In genomic region chr2:1685957-1686783, GRCh38 we compare ENCODE assay signal across 12 cellular contexts. TPM values are rescaled to one million over a fixed set of nuclear protein-coding genes. Genes with fewer than 3 reads are reported as not detected.
DNase-seq lines count a peak whose midpoint lies in the region; ATAC-seq, FAIRE-seq and TF ChIP-seq lines count a peak whose summit lies in the region.
"Had no signal": no experiment of that assay in that cellular context is flagged by ENCODE, and none has a peak within 500 bp of the region (broad histone marks: within the 10 kb centered on the region; RNA-seq: fewer than 3 reads in every experiment).

No MANE protein-coding gene starts in this region.

- H3K27ac ChIP-seq in BLaER1, result peak overlapping the region; percentile 46; the same call in 1 of the 2 replicates
- H3K27ac ChIP-seq in PC-9, result peak overlapping the region; percentile 70
- no peak overlapping the region for H3K27ac ChIP-seq in neuronal stem cell (replicated peaks; ENCODE audit: low read length)

- H3K4me1 ChIP-seq in BLaER1 (peaks cover 65% of the 10 kb centered on the region), PC-9 (replicated peaks; ENCODE audit: insufficient read depth) (peaks cover 50% of the 10 kb centered on the region), neuronal stem cell (ENCODE audit: control insufficient read depth in 2 of 2, insufficient read depth in 1 of 2, low read depth in 1 of 2, low read length in 2 of 2) (peaks cover 3 to 4% of the 10 kb centered on the region in 2 donors)

- H3K23ac ChIP-seq in neuronal stem cell (ENCODE audit: low read depth, low read length, poor library complexity), result peak overlapping the region; percentile 22

- H3K9me3 ChIP-seq in BLaER1 (no peaks in the 10 kb centered on the region), PC-9 (ENCODE audit: insufficient read depth, low read depth) (no peaks in the 10 kb centered on the region), neuronal stem cell (replicated peaks in 1 of 2; ENCODE audit: control insufficient read depth in 2 of 2, insufficient read depth in 1 of 2, low read depth in 1 of 2, low read length in 2 of 2) (no peaks in the 10 kb centered on the region)

- H2BK12ac ChIP-seq in neuronal stem cell (ENCODE audit: low read length), result no peak overlapping the region

- no peak for FAIRE-seq in GM12891 (lab: Jason Lieb, UNC)
- FAIRE-seq: GM12892 had no signal

- H3K4ac ChIP-seq in neuronal stem cell (ENCODE audit: low read length), result no peak overlapping the region

- peak overlapping the region; percentile 5 for H3K18ac ChIP-seq in neuronal stem cell (ENCODE audit: low read length)

- POLR2A ChIA-PET in PC-9 (lab: Charles Lee; ENCODE audit: unreplicated experiment), result no interaction called here

- H3K79me1 ChIP-seq in neuronal stem cell (ENCODE audit: low read depth, low read length), result no peaks in the 10 kb centered on the region

- H3K36me3 ChIP-seq in BLaER1 (peaks cover 98% of the 10 kb centered on the region), PC-9 (ENCODE audit: low read depth) (no peaks in the 10 kb centered on the region), neuronal stem cell (replicated peaks in 1 of 2; ENCODE audit: control insufficient read depth in 2 of 2, insufficient read depth in 2 of 2, low read length in 2 of 2) (peaks cover 0 to 24% of the 10 kb centered on the region in 2 donors)

- CTCF ChIA-PET in PC-9 (lab: Charles Lee), result no interaction called here

- H4K8ac ChIP-seq in neuronal stem cell (ENCODE audit: low read depth, low read length), result no peak overlapping the region

- no CpG with 5 or more reads among the region's 21 CpGs for WGBS in neuronal stem cell (ENCODE audit: extremely low coverage in 2 of 2, insufficient read length in 2 of 2, insufficient replicate concordance in 1 of 2), 2 donors

- no peak overlapping the region for H2BK5ac ChIP-seq in neuronal stem cell (ENCODE audit: low read length)

- H2AFZ ChIP-seq in PC-9, result no peak overlapping the region
- H2AFZ ChIP-seq in neuronal stem cell (ENCODE audit: low read length), result no peak overlapping the region

- DNase-seq in PC-9, result peak; percentile 67 to 74
- peak; percentile 32 for DNase-seq in epithelial cell of esophagus (ENCODE audit: low read depth)
- DNase-seq in neuronal stem cell (ENCODE audit: low spot score), result no peak
- DNase-seq in germinal center (ENCODE audit: low spot score), result no peak
- DNase-seq in GM12891 (ENCODE audit: insufficient read length, low spot score), result no peak
- DNase-seq: CD4-positive, CD25-positive, alpha-beta regulatory T cell; stimulated activated naive B cell treated with anti-CD40 and anti-IgM and Interleukin-4, amounts not matched to agents 10 μg/mL and 1 μg/mL and 100 μg/mL, for 72 hours; T-helper 9 cell had no signal

- no peaks in the 10 kb centered on the region for H3K9me2 ChIP-seq in PC-9 (ENCODE audit: insufficient read depth)

- H2AK5ac ChIP-seq in neuronal stem cell (ENCODE audit: low read depth, low read length), result no peak overlapping the region

- no TSS peak for BruUV-seq in PC-9 (replicated peaks; lab: Mats Ljungman, UMichigan)

- no peak overlapping the region for H2BK120ac ChIP-seq in neuronal stem cell (ENCODE audit: low read depth, low read length)

- no peak for TF ChIP-seq POLR2A in GM12891 (IDR thresholded peaks at IDR 0.05; ENCODE audit: low read depth, low read length)

- intact Hi-C loops in PC-9 (cut with micrococcal nuclease; ENCODE audit: unreplicated experiment), result loop anchor here (2.0 to 5.0 kb wide), 2 partner anchors 57 to 59 kb away; no protein-coding TSS in a partner anchor

- H3K9ac ChIP-seq in BLaER1 (no peak overlapping the region), neuronal stem cell (ENCODE audit: low read depth, low read length, poor library complexity) (peak overlapping the region; percentile 31)

- peaks cover 21% of the 10 kb centered on the region for H3F3A ChIP-seq in PC-9 (ENCODE audit: insufficient read depth, low read depth)

- peak overlapping the region; percentile 76 for H3K14ac ChIP-seq in neuronal stem cell (ENCODE audit: low read length)

- ATAC-seq in GM18907 (IDR thresholded peaks at IDR 0.05; ENCODE audit: unreplicated experiment), result no peak
- ATAC-seq in GM19023 (IDR thresholded peaks at IDR 0.05; ENCODE audit: unreplicated experiment), result no peak
- ATAC-seq: stimulated activated naive B cell treated with anti-CD40 and anti-IgM and Interleukin-4, amounts not matched to agents 10 μg/mL and 1 μg/mL and 100 μg/mL, for 72 hours had no signal

- TF ChIP-seq CTCF in PC-9 (conservative IDR thresholded peaks at IDR 0.05) (no peak), epithelial cell of esophagus (IDR thresholded peaks at IDR 0.05; ENCODE audit: insufficient read depth, low read depth, low read length, missing control alignments) (no peak)

- no peak overlapping the region for H3K4me3 ChIP-seq in BLaER1
- H3K4me3 ChIP-seq in PC-9, result no peak overlapping the region
- no peak overlapping the region for H3K4me3 ChIP-seq in epithelial cell of esophagus (ENCODE audit: low read length)
- H3K4me3 ChIP-seq in neuronal stem cell (ENCODE audit: low read length in 2 of 2), result peak overlapping the region in 1 of 2 donors; percentile 12

- H2BK15ac ChIP-seq in neuronal stem cell (ENCODE audit: low read length), result no peak overlapping the region

- H3K79me2 ChIP-seq in PC-9 (ENCODE audit: low read depth), result peaks cover 5% of the 10 kb centered on the region; the same call in 1 of the 2 replicates

- H3K4me2 ChIP-seq in BLaER1 (no peak overlapping the region), PC-9 (peak overlapping the region; percentile 41), neuronal stem cell (ENCODE audit: insufficient read depth, low read length, poor library complexity, severe bottlenecking) (no peak overlapping the region)

- H4K20me1 ChIP-seq in BLaER1 (peaks cover 100% of the 10 kb centered on the region), PC-9 (ENCODE audit: insufficient read depth) (no peaks in the 10 kb centered on the region)

- no peak overlapping the region for H4K91ac ChIP-seq in neuronal stem cell (ENCODE audit: low read depth, low read length, poor library complexity)

- H3K27me3 ChIP-seq in BLaER1 (no peaks in the 10 kb centered on the region), PC-9 (ENCODE audit: insufficient read depth, low read depth) (peaks cover 18% of the 10 kb centered on the region; the same call in 1 of the 2 replicates), neuronal stem cell (ENCODE audit: control insufficient read depth in 3 of 3, insufficient read depth in 3 of 3, low read depth in 1 of 3, low read length in 3 of 3) (no peaks in the 10 kb centered on the region)

TF ChIP-seq in GM12891, 5 proteins besides CTCF, POLR2A, EP300 and RAD21:
- TF ChIP-seq POLR2AphosphoS5 (IDR thresholded peaks at IDR 0.05; ENCODE audit: low read depth, low read length) (no peak), TAF1 (IDR thresholded peaks at IDR 0.05; ENCODE audit: low read depth, low read length) (no peak), PAX5 (IDR thresholded peaks at IDR 0.05; ENCODE audit: insufficient read depth, low read length, severe bottlenecking) (no peak), POU2F2 (IDR thresholded peaks at IDR 0.05; ENCODE audit: low read depth, low read length) (no peak), SPI1 (IDR thresholded peaks at IDR 0.05; ENCODE audit: low read depth, low read length) (no peak)

RNA-seq across cellular contexts. Expression of gene PXDN, which starts 58.1 kb away (rescaled TPM):
- total RNA-seq in PC-9 (2021), result 91.1 and 92.2 TPM in 2 replicates
- polyA plus RNA-seq in neuronal stem cell (2013, experiment 1 of 2), result 105 TPM
- polyA plus RNA-seq in neuronal stem cell (2013, experiment 2 of 2), result 108 TPM
- polyA plus RNA-seq in GM12891 (2012; ENCODE audit: low read depth, missing spikeins), result 8.3 TPM
- polyA plus RNA-seq: CD4-positive, CD25-positive, alpha-beta regulatory T cell had no signal

Comparison
In these comparisons a context has a peak if more than half of its experiments do, and no peak if none do; other contexts are left out.
1. DNase-seq: peak in PC-9 (2 of 2) and epithelial cell of esophagus (single experiment); none in neuronal stem cell (single experiment), germinal center (single experiment) and GM12891 (single experiment).